Comparison of ENCODE assay signal across 8 cellular contexts in the genomic region with DNA sequence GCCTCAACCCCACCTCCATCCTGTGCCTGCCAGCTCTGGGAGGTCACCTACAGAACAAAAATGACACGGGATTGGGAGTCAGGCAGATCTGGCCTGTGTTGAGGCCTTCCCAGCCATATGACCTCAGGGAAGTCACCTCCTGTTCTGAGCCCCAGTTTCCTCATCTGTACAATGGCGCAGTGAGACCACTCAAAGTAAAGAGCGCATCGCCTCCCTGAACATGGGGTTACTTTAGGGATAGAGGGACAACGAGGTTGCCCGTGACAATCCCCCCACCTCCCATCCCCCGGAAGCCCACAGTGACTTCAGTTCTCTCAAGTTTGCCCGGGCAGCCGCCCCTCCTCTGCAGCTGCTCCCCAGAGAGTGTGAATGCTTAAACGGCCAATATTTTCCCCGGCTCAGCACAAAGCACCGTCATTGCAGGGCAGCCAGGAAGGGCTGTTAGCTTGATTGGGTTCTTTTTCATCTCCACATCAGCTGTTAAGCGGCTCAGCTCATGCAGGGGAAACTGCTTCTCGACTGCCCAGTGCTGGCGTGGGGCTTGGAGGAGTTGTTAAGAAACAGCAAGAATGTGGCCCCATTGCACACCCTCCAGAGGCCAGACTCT.
DNase-seq lines count a peak whose midpoint lies in the region; ATAC-seq lines count a peak whose summit lies in the region.

No MANE protein-coding gene starts in this region.

- no peak overlapping the region for H3K4me3 ChIP-seq in muscle layer of duodenum (ENCODE audit: low read depth in 1 of 2, low read length in 2 of 2)

- H3K36me3 ChIP-seq in muscle layer of duodenum (ENCODE audit: control insufficient read depth in 1 of 2, insufficient read depth in 2 of 2, low read length in 2 of 2) = no peaks in the 10 kb centered on the region

- no peak overlapping the region for H3K27ac ChIP-seq in caudate nucleus (ENCODE audit: low read depth, low read length)
- peak overlapping the region; percentile 70 for H3K27ac ChIP-seq in muscle layer of duodenum (ENCODE audit: low read length)

- peaks cover 0 to 10% of the 10 kb centered on the region in 2 donors for H3K9me3 ChIP-seq in muscle layer of duodenum (ENCODE audit: control insufficient read depth in 1 of 2, low read length in 2 of 2)

- H3K4me1 ChIP-seq in muscle layer of duodenum (ENCODE audit: control insufficient read depth in 1 of 2, insufficient read depth in 2 of 2, low read length in 2 of 2) = peaks cover 13 to 40% of the 10 kb centered on the region in 2 donors

- DNase-seq in Ammon's horn (ENCODE audit: low spot score) = peak; percentile 87
- DNase-seq in NCI-H1092 treated with DMSO at 0.1 percent for 48 hours (lab: John Stamatoyannopoulos, UW) = peak; percentile 37
- DNase-seq in caudate nucleus (lab: John Stamatoyannopoulos, UW) = peak in 40 of 61 donors; percentile 9 to 84 (median 41)
- DNase-seq in RKO (ENCODE audit: low spot score) = no peak
- no peak for DNase-seq in amniotic stem cell (lab: John Stamatoyannopoulos, UW)

- ATAC-seq in HG03442 (IDR thresholded peaks at IDR 0.05; ENCODE audit: unreplicated experiment) (no peak), HG02938 (IDR thresholded peaks at IDR 0.05; ENCODE audit: unreplicated experiment) (no peak)

- H3K27me3 ChIP-seq in muscle layer of duodenum (ENCODE audit: low read depth, low read length) = no peaks in the 10 kb centered on the region

Comparison
In these comparisons a context has a peak if more than half of its experiments do, and no peak if none do; other contexts are left out.
1. DNase-seq: peak in Ammon's horn (single experiment), NCI-H1092 treated with DMSO at 0.1 percent for 48 hours (single experiment) and caudate nucleus (40 of 61); none in RKO (single experiment) and amniotic stem cell (single experiment).